Comparison of ENCODE assay signal across 8 cellular contexts in the genomic region with DNA sequence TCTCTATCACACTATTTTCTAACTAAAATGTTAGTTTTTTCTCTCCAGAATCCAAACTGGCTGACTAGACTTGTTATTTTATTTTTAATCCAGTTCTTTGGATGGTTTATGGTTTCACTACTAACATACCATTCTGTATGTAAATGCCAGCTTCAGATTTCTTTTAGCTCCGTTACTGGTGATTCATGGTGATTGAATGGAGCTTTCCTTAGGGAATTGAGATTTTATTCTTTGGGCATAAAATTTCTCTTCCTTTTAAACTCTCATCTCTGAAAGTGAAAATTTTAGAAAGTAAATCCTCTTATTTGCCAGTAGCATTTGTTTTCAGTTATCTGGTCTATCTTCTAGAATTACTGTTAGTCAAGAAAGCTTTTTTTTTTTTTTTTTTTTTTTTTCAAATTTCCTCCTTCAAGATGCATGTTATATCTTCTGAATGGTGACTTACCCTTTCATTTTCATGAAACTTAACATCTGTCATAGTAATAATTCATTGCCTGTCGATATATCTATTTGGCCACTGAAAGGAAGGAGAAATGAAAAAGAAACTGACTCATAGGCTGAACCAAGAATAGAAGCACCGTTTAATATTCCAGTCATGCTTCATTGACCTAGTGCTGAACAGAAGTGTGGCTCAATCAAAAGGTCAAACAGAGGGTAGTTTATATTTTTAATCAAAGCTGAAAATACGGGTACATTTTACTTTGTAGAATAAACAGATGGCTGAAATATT. TPM values are rescaled to one million over a fixed set of nuclear protein-coding genes. Genes with fewer than 3 reads are reported as not detected.
DNase-seq lines count a peak whose midpoint lies in the region; ATAC-seq and TF ChIP-seq lines count a peak whose summit lies in the region.

No MANE protein-coding gene starts in this region.

- CTCF ChIA-PET in OCI-LY7 (lab: Charles Lee; ENCODE audit: unreplicated experiment) = interaction anchor here (0.8 kb wide), 1 partner anchor 132 kb away, joined by 4 read pairs; no protein-coding TSS in a partner anchor

- H3K27ac Mint-ChIP-seq in activated naive CD4-positive, alpha-beta T cell treated with anti-CD3 and anti-CD28 coated beads, Interleukin-2, amount 50 U/mL, for 72 hours = peak overlapping the region in 1 of 2 donors; percentile 81

- intact Hi-C loops in OCI-LY7 (cut with micrococcal nuclease; ENCODE audit: unreplicated experiment) = loop anchor here (10.0 kb wide), 1 partner anchor 1119 kb away; no protein-coding TSS in a partner anchor

- no peaks in the 10 kb centered on the region for H3K9me3 ChIP-seq in OCI-LY7 (ENCODE audit: low read length)

- POLR2A ChIA-PET in OCI-LY7 (lab: Charles Lee) = interaction anchor here (0.5 to 3.1 kb wide), 10 partner anchors 8 to 120 kb away, joined by 3 to 25 read pairs (median 4); partner anchors contain the start of gene SRSF8

- peaks cover 80% of the 10 kb centered on the region for H3K4me1 ChIP-seq in OCI-LY7 (ENCODE audit: insufficient read depth, low read length, poor library complexity, severe bottlenecking)

- no peaks in the 10 kb centered on the region for H3K9me2 ChIP-seq in OCI-LY7 (ENCODE audit: insufficient read depth, low read length)

- 0 out of 2 replicates have a peak, but pooled peaks cover 3% of the 10 kb centered on the region for H3K36me3 ChIP-seq in OCI-LY7 (ENCODE audit: insufficient read depth, low read length)

- no peaks in the 10 kb centered on the region for H4K20me1 ChIP-seq in OCI-LY7 (ENCODE audit: insufficient read depth, low read length)

- H3K36me3 Mint-ChIP-seq in activated naive CD4-positive, alpha-beta T cell treated with anti-CD3 and anti-CD28 coated beads, Interleukin-2, amount 50 U/mL, for 72 hours = peaks cover 0 to 16% of the 10 kb centered on the region in 2 donors

- H2AFZ ChIP-seq in OCI-LY7 (ENCODE audit: low read length) = no peak overlapping the region; the same call in 1 of the 2 replicates

- no peak for DNase-seq in activated naive CD4-positive, alpha-beta T cell treated with anti-CD3 and anti-CD28 coated beads, Interleukin-2, amount 50 U/mL, for 72 hours (ENCODE audit: low spot score in 2 of 2)
- no peak for DNase-seq in activated naive CD4-positive, alpha-beta T cell treated with Interleukin-2 at 50 U/mL for 16 hours
- DNase-seq in OCI-LY7 (ENCODE audit: low spot score) = peak; percentile 75
- DNase-seq in kidney glomerular epithelial cell (lab: John Stamatoyannopoulos, UW) = peak; percentile 62
- DNase-seq in cerebellar cortex (ENCODE audit: low spot score) = no peak
- no peak for DNase-seq in activated gamma-delta T cell (lab: John Stamatoyannopoulos, UW)
- DNase-seq in activated CD8-positive, alpha-beta memory T cell treated with anti-CD3 and anti-CD28 coated beads, Interleukin-2, amount 50 U/mL, for 48 hours = no peak

- peak overlapping the region; percentile 92 for H3K4me2 ChIP-seq in OCI-LY7 (ENCODE audit: low read length)

- H3K9me3 Mint-ChIP-seq in activated naive CD4-positive, alpha-beta T cell treated with anti-CD3 and anti-CD28 coated beads, Interleukin-2, amount 50 U/mL, for 72 hours = no peaks in the 10 kb centered on the region

- BruUV-seq in OCI-LY7 (replicated peaks; lab: Mats Ljungman, UMichigan) = no TSS peak

- peak overlapping the region; percentile 88 for H3K27ac ChIP-seq in OCI-LY7 (ENCODE audit: low read depth, low read length, poor library complexity, severe bottlenecking)

- peak; percentile 72 to 84 for ATAC-seq in activated naive CD4-positive, alpha-beta T cell treated with anti-CD3 and anti-CD28 coated beads, Interleukin-2, amount 50 U/mL, for 72 hours
- peak; percentile 79 for ATAC-seq in HG02885 (IDR thresholded peaks at IDR 0.05; ENCODE audit: poor library complexity, unreplicated experiment)

- TF ChIP-seq CTCF in OCI-LY7 (conservative IDR thresholded peaks at IDR 0.05; ENCODE audit: low read length) = no peak

- peaks cover 31% of the 10 kb centered on the region for H3K79me2 ChIP-seq in OCI-LY7 (ENCODE audit: insufficient read depth, low read depth, low read length)

- peak overlapping the region; percentile 58 for H3K4me3 ChIP-seq in OCI-LY7 (ENCODE audit: low read depth, low read length, poor library complexity, severe bottlenecking)

RNA-seq across cellular contexts. Expression of gene ENDOD1, which starts 6.4 kb away (rescaled TPM):
- 10 to 100 TPM in 1 of 2 donors, 1 to 10 TPM in 1; 6.3 to 11.4 TPM for total RNA-seq in activated naive CD4-positive, alpha-beta T cell treated with anti-CD3 and anti-CD28 coated beads, Interleukin-2, amount 50 U/mL, for 72 hours
- 18.5 and 20.4 TPM in 2 replicates for total RNA-seq in OCI-LY7 (2014; rRNA removed; shearing (Covaris generic))
- 21.4 and 22.5 TPM in 2 replicates for total RNA-seq in OCI-LY7 (2022)

RNA-seq across cellular contexts. Expression of gene SRSF8, which starts 29.3 kb away (rescaled TPM):
- total RNA-seq in activated naive CD4-positive, alpha-beta T cell treated with anti-CD3 and anti-CD28 coated beads, Interleukin-2, amount 50 U/mL, for 72 hours = 10 to 100 TPM; 19.5 to 25.4 TPM
- total RNA-seq in OCI-LY7 (2014; rRNA removed; shearing (Covaris generic)) = 12.8 and 13.1 TPM in 2 replicates
- total RNA-seq in OCI-LY7 (2022) = 36.6 and 42.1 TPM in 2 replicates

RNA-seq across cellular contexts. Expression of gene KDM4F, which starts 46.8 kb away (rescaled TPM):
- not detected for total RNA-seq in activated naive CD4-positive, alpha-beta T cell treated with anti-CD3 and anti-CD28 coated beads, Interleukin-2, amount 50 U/mL, for 72 hours
- not detected in 2 replicates for total RNA-seq in OCI-LY7 (2014; rRNA removed; shearing (Covaris generic))
- total RNA-seq in OCI-LY7 (2022) = not detected in 2 replicates

Comparison
In these comparisons a context has a peak if more than half of its experiments do, and no peak if none do; other contexts are left out.
1. DNase-seq: peak in OCI-LY7 (single experiment) and kidney glomerular epithelial cell (single experiment); none in activated naive CD4-positive, alpha-beta T cell treated with anti-CD3 and anti-CD28 coated beads, Interleukin-2, amount 50 U/mL, for 72 hours (0 of 2), activated naive CD4-positive, alpha-beta T cell treated with Interleukin-2 at 50 U/mL for 16 hours (single experiment), cerebellar cortex (single experiment), activated gamma-delta T cell (single experiment) and activated CD8-positive, alpha-beta memory T cell treated with anti-CD3 and anti-CD28 coated beads, Interleukin-2, amount 50 U/mL, for 48 hours (single experiment).